ENCODE assay signal across 16 cellular contexts in the genomic region with DNA sequence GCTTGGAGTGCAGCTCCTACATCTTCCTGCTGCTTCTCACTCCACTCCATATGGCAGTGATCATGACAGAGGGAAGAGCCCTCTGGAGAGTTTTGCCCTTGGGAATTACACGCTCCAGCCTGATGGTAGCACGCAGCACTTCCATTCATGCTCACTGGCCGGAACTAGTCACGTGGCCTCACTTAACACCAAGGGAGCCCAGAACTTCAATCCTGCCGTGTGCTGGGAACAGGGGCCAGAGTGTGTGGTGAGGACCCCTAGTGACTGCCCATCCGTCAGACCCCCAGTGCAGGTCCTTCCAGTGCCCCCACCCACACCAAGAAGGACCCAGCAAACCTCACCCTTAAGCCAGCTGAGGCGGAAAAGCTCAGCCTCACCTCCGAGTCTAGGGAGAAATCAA.
DNase-seq lines count a peak whose midpoint lies in the region; ATAC-seq, FAIRE-seq and TF ChIP-seq lines count a peak whose summit lies in the region.
"Had no signal": no experiment of that assay in that cellular context is flagged by ENCODE, and none has a peak within 500 bp of the region (broad histone marks: within the 10 kb centered on the region; RNA-seq: fewer than 3 reads in every experiment).

No MANE protein-coding gene starts in this region.

- H3K36me3 Mint-ChIP-seq in glutamatergic neuron (ENCODE audit: unreplicated experiment) (no peaks in the 10 kb centered on the region), neural progenitor cell (no peaks in the 10 kb centered on the region)
- H3K36me3 Mint-ChIP-seq: CD8-positive, alpha-beta memory T cell had no signal

- no peak for ATAC-seq in K562
- ATAC-seq in GM21423 (IDR thresholded peaks at IDR 0.05; ENCODE audit: unreplicated experiment): no peak
- ATAC-seq: HepG2 had no signal

- H3K36me3 ChIP-seq in K562 (ENCODE audit: control insufficient read depth, insufficient read depth, low read length): no peaks in the 10 kb centered on the region
- no peaks in the 10 kb centered on the region for H3K36me3 ChIP-seq in neural progenitor cell
- H3K36me3 ChIP-seq in thyroid gland: no peaks in the 10 kb centered on the region
- H3K36me3 ChIP-seq: HAP-1 had no signal

- TF ChIP-seq CTCF in K562 (IDR thresholded peaks at IDR 0.05 in 2 of 3, conservative IDR thresholded peaks at IDR 0.05 in 1 of 3; ENCODE audit: insufficient read depth in 2 of 3, low read depth in 1 of 3, low read length in 3 of 3) (no peak), glutamatergic neuron (IDR thresholded peaks at IDR 0.05; ENCODE audit: partially characterized antibody, unreplicated experiment) (no peak), neural progenitor cell (IDR thresholded peaks at IDR 0.05) (no peak), thyroid gland (IDR thresholded peaks at IDR 0.05) (no peak)

- peaks cover 14% of the 10 kb centered on the region for H3K4me1 Mint-ChIP-seq in glutamatergic neuron (ENCODE audit: low read depth, unreplicated experiment)
- no peaks in the 10 kb centered on the region for H3K4me1 Mint-ChIP-seq in neural progenitor cell
- H3K4me1 Mint-ChIP-seq: CD8-positive, alpha-beta memory T cell had no signal

- in situ Hi-C loops in K562 (cut with MboI): no loop called here

- H3K4me3 ChIP-seq in K562: no peak overlapping the region
- H3K4me3 ChIP-seq in neural progenitor cell: no peak overlapping the region
- H3K4me3 ChIP-seq in thyroid gland (replicated peaks in 1 of 3): no peak overlapping the region
- H3K4me3 ChIP-seq: BLaER1, HAP-1 had no signal

- no peaks in the 10 kb centered on the region for H3K9me3 ChIP-seq in K562 (replicated peaks; ENCODE audit: control insufficient read depth, insufficient read depth, low read depth, low read length)
- no peaks in the 10 kb centered on the region for H3K9me3 ChIP-seq in neural progenitor cell (ENCODE audit: low read depth)
- H3K9me3 ChIP-seq in thyroid gland: no peaks in the 10 kb centered on the region
- H3K9me3 ChIP-seq: BLaER1, Caco-2, HAP-1 had no signal

- no peak overlapping the region for H2AFZ ChIP-seq in K562 (ENCODE audit: low read depth, low read length)
- H2AFZ ChIP-seq in neural progenitor cell (replicated peaks): no peak overlapping the region

- FAIRE-seq in K562 (lab: Jason Lieb, UNC): no peak
- FAIRE-seq: HepG2, HTR-8/SVneo had no signal

- no peaks in the 10 kb centered on the region for H3K9me1 ChIP-seq in K562 (ENCODE audit: control insufficient read depth, insufficient read depth, low read length)

- H3K4me3 Mint-ChIP-seq in glutamatergic neuron (ENCODE audit: unreplicated experiment) (no peak overlapping the region), neural progenitor cell (no peak overlapping the region)
- H3K4me3 Mint-ChIP-seq: CD8-positive, alpha-beta memory T cell had no signal

- no peak for TF ChIP-seq POLR2A in K562 (conservative IDR thresholded peaks at IDR 0.05)
- no peak for TF ChIP-seq POLR2A in thyroid gland (IDR thresholded peaks at IDR 0.05)

- intact Hi-C loops in K562 (cut with micrococcal nuclease): no loop called here
- intact Hi-C loops in thyroid gland (cut with DNase I): no loop called here

- DNase-seq in NCI-H82 (lab: John Stamatoyannopoulos, UW) (peak; percentile 5), NCI-H82 treated with DMSO at 0.1 percent for 48 hours (lab: John Stamatoyannopoulos, UW; ENCODE audit: unreplicated experiment) (no peak), K562 (ENCODE audit: extremely low read depth in 1 of 4, low spot score in 3 of 4) (no peak), glutamatergic neuron (no peak), neural progenitor cell (ENCODE audit: low spot score) (no peak), hepatic stellate cell (ENCODE audit: low spot score) (no peak), thyroid gland (no peak)
- DNase-seq: Caco-2; CD8-positive, alpha-beta memory T cell; GOT3 had no signal

- H3K9me3 Mint-ChIP-seq in glutamatergic neuron (ENCODE audit: unreplicated experiment): peaks cover 4% of the 10 kb centered on the region
- no peaks in the 10 kb centered on the region for H3K9me3 Mint-ChIP-seq in neural progenitor cell

- no peaks in the 10 kb centered on the region for H3K79me2 ChIP-seq in K562 (ENCODE audit: control insufficient read depth, insufficient read depth, low read length)
- H3K79me2 ChIP-seq in neural progenitor cell (ENCODE audit: low read depth): no peaks in the 10 kb centered on the region

- BruUV-seq in K562 (replicated peaks; lab: Mats Ljungman, UMichigan): no TSS peak

- POLR2A ChIA-PET in K562 (lab: Yijun Ruan, JAX): no interaction called here

- H3K4me2 ChIP-seq in K562 (ENCODE audit: insufficient read depth, low read length): no peak overlapping the region
- no peak overlapping the region for H3K4me2 ChIP-seq in neural progenitor cell
- H3K4me2 ChIP-seq: BLaER1 had no signal

- 2% methylated on average over 6 of the region's 8 CpGs for WGBS in K562 (ENCODE audit: insufficient coverage, low coverage, missing lambda C conversion rate)
- 76 to 85% methylated on average over 7 to 8 of the region's 8 CpGs for WGBS in thyroid gland, 2 donors

- H3K4me1 ChIP-seq in K562 (replicated peaks in 1 of 2; ENCODE audit: control insufficient read depth in 2 of 2, insufficient read depth in 2 of 2, low read length in 2 of 2) (no peaks in the 10 kb centered on the region), neural progenitor cell (no peaks in the 10 kb centered on the region), thyroid gland (no peaks in the 10 kb centered on the region)
- H3K4me1 ChIP-seq: BLaER1, Caco-2, HAP-1 had no signal

- peaks cover 0 to 6% of the 10 kb centered on the region in 2 experiments; a peak in 2 of 5 replicates for H3K27me3 ChIP-seq in K562 (ENCODE audit: control insufficient read depth in 2 of 2, insufficient read depth in 2 of 2, low read length in 2 of 2)
- H3K27me3 ChIP-seq in neural progenitor cell: no peaks in the 10 kb centered on the region
- H3K27me3 ChIP-seq in thyroid gland: no peaks in the 10 kb centered on the region
- H3K27me3 ChIP-seq: BLaER1 had no signal

- H3K27ac ChIP-seq in K562 (ENCODE audit: extremely low read depth, low read depth, low read length) (no peak overlapping the region), neural progenitor cell (no peak overlapping the region), thyroid gland (no peak overlapping the region)
- H3K27ac ChIP-seq: 22Rv1, BLaER1 had no signal

- H3F3A ChIP-seq in neural progenitor cell (ENCODE audit: low read depth): no peaks in the 10 kb centered on the region

- H3K9ac ChIP-seq in K562 (ENCODE audit: insufficient read depth in 1 of 2, low read depth in 2 of 2, low read length in 2 of 2): no peak overlapping the region
- H3K9ac ChIP-seq in neural progenitor cell: no peak overlapping the region
- H3K9ac ChIP-seq: BLaER1 had no signal

- TF ChIP-seq RAD21 in K562 (CRISPR knock-in tag; conservative IDR thresholded peaks at IDR 0.05 in 1 of 2, IDR thresholded peaks at IDR 0.05 in 1 of 2): no peak

- CTCF ChIA-PET in K562 (lab: Yijun Ruan, JAX; ENCODE audit: low intra/inter-chr PET ratio): no interaction called here

- H4K20me1 ChIP-seq in K562 (replicated peaks; ENCODE audit: control insufficient read depth, insufficient read depth, low read length): no peaks in the 10 kb centered on the region; the same call in 1 of the 2 replicates
- H4K20me1 ChIP-seq in neural progenitor cell (ENCODE audit: low read depth): no peaks in the 10 kb centered on the region
- H4K20me1 ChIP-seq: BLaER1 had no signal

- TF ChIP-seq EP300 in K562 (IDR thresholded peaks at IDR 0.05; ENCODE audit: low read length): no peak

- peak overlapping the region; percentile 81 for H3K27ac Mint-ChIP-seq in glutamatergic neuron (ENCODE audit: unreplicated experiment)
- H3K27ac Mint-ChIP-seq in neural progenitor cell: no peak overlapping the region
- H3K27ac Mint-ChIP-seq: CD8-positive, alpha-beta memory T cell had no signal

- peaks cover 4% of the 10 kb centered on the region for H3K27me3 Mint-ChIP-seq in glutamatergic neuron (ENCODE audit: unreplicated experiment)
- H3K27me3 Mint-ChIP-seq in neural progenitor cell (ENCODE audit: insufficient read depth, low read depth): peaks cover 2% of the 10 kb centered on the region
- H3K27me3 Mint-ChIP-seq: CD8-positive, alpha-beta memory T cell had no signal

TF ChIP-seq in K562, 482 proteins besides CTCF, POLR2A, EP300 and RAD21:
- TF ChIP-seq, protein P1, sequence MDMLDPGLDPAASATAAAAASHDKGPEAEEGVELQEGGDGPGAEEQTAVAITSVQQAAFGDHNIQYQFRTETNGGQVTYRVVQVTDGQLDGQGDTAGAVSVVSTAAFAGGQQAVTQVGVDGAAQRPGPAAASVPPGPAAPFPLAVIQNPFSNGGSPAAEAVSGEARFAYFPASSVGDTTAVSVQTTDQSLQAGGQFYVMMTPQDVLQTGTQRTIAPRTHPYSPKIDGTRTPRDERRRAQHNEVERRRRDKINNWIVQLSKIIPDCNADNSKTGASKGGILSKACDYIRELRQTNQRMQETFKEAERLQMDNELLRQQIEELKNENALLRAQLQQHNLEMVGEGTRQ (CRISPR knock-in tag; IDR thresholded peaks at IDR 0.05): 0 out of 2 replicates have a peak, but pooled peaks have one; percentile 40
- TF ChIP-seq MAFK (IDR thresholded peaks at IDR 0.05; ENCODE audit: low read length): no peak
- no peak for TF ChIP-seq ZNF3 (CRISPR knock-in tag; IDR thresholded peaks at IDR 0.05)
- no peak for TF ChIP-seq TOE1 (IDR thresholded peaks at IDR 0.05; ENCODE audit: borderline replicate concordance)
- TF ChIP-seq TOE1 (CRISPR knock-in tag; IDR thresholded peaks at IDR 0.05; ENCODE audit: borderline replicate concordance, low read depth): no peak
